In genomic region chr7:151226875-151227782, GRCh38 we compare ENCODE assay signal across 1 cellular context.
TF ChIP-seq lines count a peak whose summit lies in the region.

Gene ABCF2, minus strand, starts transcription at chr7:151227205. Its CDS starts 747 bp downstream, at chr7:151226458.

TF ChIP-seq in K562, 482 proteins besides CTCF, POLR2A, EP300 and RAD21 (continued from another document and continues in another):
- TF ChIP-seq TFE3 (CRISPR knock-in tag; IDR thresholded peaks at IDR 0.05) (no peak), THAP7 (CRISPR knock-in tag; IDR thresholded peaks at IDR 0.05) (no peak), HNRNPUL1 (IDR thresholded peaks at IDR 0.05; ENCODE audit: low read length) (no peak), GMEB1 (CRISPR knock-in tag; IDR thresholded peaks at IDR 0.05) (peak; percentile 86), MYBL2 (IDR thresholded peaks at IDR 0.05; ENCODE audit: low read depth) (no peak), MYBL2 (CRISPR knock-in tag; IDR thresholded peaks at IDR 0.05; ENCODE audit: borderline replicate concordance) (no peak), ZFP36 (IDR thresholded peaks at IDR 0.05; ENCODE audit: low read depth, low read length, partially characterized antibody) (no peak), CUX1 (CRISPR knock-in tag; IDR thresholded peaks at IDR 0.05) (no peak), ZNF3 (CRISPR knock-in tag; IDR thresholded peaks at IDR 0.05) (no peak), ZNF583 (CRISPR knock-in tag; IDR thresholded peaks at IDR 0.05) (no peak), KAT7 (CRISPR knock-in tag; IDR thresholded peaks at IDR 0.05; ENCODE audit: borderline replicate concordance) (peak; percentile 86; the same call in 1 of the 2 replicates), ZNF311 (CRISPR knock-in tag; IDR thresholded peaks at IDR 0.05) (no peak), ZNF277 (CRISPR knock-in tag; IDR thresholded peaks at IDR 0.05; ENCODE audit: borderline replicate concordance) (no peak), NFXL1 (CRISPR knock-in tag; IDR thresholded peaks at IDR 0.05) (no peak), NCOA4 (IDR thresholded peaks at IDR 0.05; ENCODE audit: partially characterized antibody) (no peak), ETV6 (IDR thresholded peaks at IDR 0.05; ENCODE audit: borderline replicate concordance in 1 of 2, low read depth in 2 of 2, low read length in 1 of 2) (no peak), ETV6 (CRISPR knock-in tag; IDR thresholded peaks at IDR 0.05; ENCODE audit: borderline replicate concordance) (no peak), ZFX (CRISPR knock-in tag; IDR thresholded peaks at IDR 0.05) (peak; percentile 66), NFE2L1 (tag; IDR thresholded peaks at IDR 0.05; ENCODE audit: borderline replicate concordance, low read depth) (no peak), FOXA1 (IDR thresholded peaks at IDR 0.05; ENCODE audit: borderline replicate concordance) (no peak), HCFC1 (IDR thresholded peaks at IDR 0.05; ENCODE audit: low read depth, low read length) (peak; percentile 98), FOXP1 (CRISPR knock-in tag; IDR thresholded peaks at IDR 0.05) (0 out of 2 replicates have a peak, but pooled peaks have one; percentile 44), TCF15 (CRISPR knock-in tag; IDR thresholded peaks at IDR 0.05) (no peak), PYGO2 (tag; IDR thresholded peaks at IDR 0.05) (no peak), ZNF347 (CRISPR knock-in tag; IDR thresholded peaks at IDR 0.05; ENCODE audit: low read depth) (no peak), POLR3A (IDR thresholded peaks at IDR 0.05; ENCODE audit: borderline replicate concordance, extremely low read depth, insufficient read depth, insufficient read length) (no peak), EP400 (IDR thresholded peaks at IDR 0.05) (peak; percentile 97), SIX5 (IDR thresholded peaks at IDR 0.05; ENCODE audit: borderline replicate concordance in 1 of 2, insufficient read depth in 1 of 2, low read depth in 1 of 2, low read length in 2 of 2) (peak; percentile 95 to 97), HSF4 (CRISPR knock-in tag; IDR thresholded peaks at IDR 0.05; ENCODE audit: borderline replicate concordance) (no peak), ARNT (IDR thresholded peaks at IDR 0.05) (peak; percentile 13 to 23; a peak in 1 of 4 replicates), RB1 (IDR thresholded peaks at IDR 0.05; ENCODE audit: low read depth) (peak; percentile 87; the same call in 1 of the 2 replicates), PHB (CRISPR knock-in tag; IDR thresholded peaks at IDR 0.05) (no peak), CEBPB (tag; IDR thresholded peaks at IDR 0.05) (peak; percentile 100), ZNF408 (CRISPR knock-in tag; IDR thresholded peaks at IDR 0.05; ENCODE audit: low read depth) (no peak), ZNF695 (CRISPR knock-in tag; IDR thresholded peaks at IDR 0.05) (no peak), ZNF79 (CRISPR knock-in tag; IDR thresholded peaks at IDR 0.05; ENCODE audit: low read depth) (no peak), ZBTB40 (IDR thresholded peaks at IDR 0.05) (0 out of 2 replicates have a peak, but pooled peaks have one; percentile 57), ZBTB40 (CRISPR knock-in tag; IDR thresholded peaks at IDR 0.05) (no peak), GABPA (tag; conservative IDR thresholded peaks at IDR 0.05; ENCODE audit: low read depth) (peak; percentile 54), JUNB (CRISPR knock-in tag; conservative IDR thresholded peaks at IDR 0.05) (no peak), CHD2 (IDR thresholded peaks at IDR 0.05; ENCODE audit: low read depth, low read length) (peak; percentile 88), PHF8 (IDR thresholded peaks at IDR 0.05; ENCODE audit: borderline replicate concordance, low read length) (peak; percentile 75; the same call in 1 of the 2 replicates), MCM7 (IDR thresholded peaks at IDR 0.05) (no peak), MIER1 (IDR thresholded peaks at IDR 0.05; ENCODE audit: low read depth) (no peak), ETS1 (conservative IDR thresholded peaks at IDR 0.05; ENCODE audit: control insufficient read depth, low read depth, low read length) (peak; percentile 96)
